In genomic region chr1:42333662-42334239, GRCh38 we compare ENCODE assay signal across 8 cellular contexts. TPM values are rescaled to one million over a fixed set of nuclear protein-coding genes. Genes with fewer than 3 reads are reported as not detected.
DNase-seq lines count a peak whose midpoint lies in the region; ATAC-seq and TF ChIP-seq lines count a peak whose summit lies in the region.

No MANE protein-coding gene starts in this region.

- H3K9ac ChIP-seq in HUES6 (ENCODE audit: low read length) (peak overlapping the region; percentile 83), mucosa of stomach (ENCODE audit: low read length) (peak overlapping the region; percentile 97)

- peak overlapping the region; percentile 79 for H3K4me3 Mint-ChIP-seq in MCF 10A (ENCODE audit: unreplicated experiment)

- H3K36me3 Mint-ChIP-seq in MCF 10A (ENCODE audit: insufficient read depth, unreplicated experiment), result no peaks in the 10 kb centered on the region

- H3K27me3 ChIP-seq in HUES6 (ENCODE audit: control insufficient read depth, insufficient read depth, low read length) (no peaks in the 10 kb centered on the region), mucosa of stomach (ENCODE audit: control insufficient read depth, insufficient read depth, low read length) (no peaks in the 10 kb centered on the region)

- H3K27me3 Mint-ChIP-seq in MCF 10A (ENCODE audit: insufficient read depth, unreplicated experiment), result no peaks in the 10 kb centered on the region

- no peaks in the 10 kb centered on the region for H3K36me3 ChIP-seq in HUES6 (ENCODE audit: control insufficient read depth, insufficient read depth, low read length)
- no peaks in the 10 kb centered on the region for H3K36me3 ChIP-seq in mucosa of stomach (ENCODE audit: control insufficient read depth, insufficient read depth, low read length)

- no peak overlapping the region for H3K27ac ChIP-seq in HUES6 (ENCODE audit: low read depth, low read length)

- TSS peak; percentile 32 for BruUV-seq in MCF 10A (replicated peaks; lab: Mats Ljungman, UMichigan)

- H3K9me3 ChIP-seq in HUES6 (ENCODE audit: control insufficient read depth, insufficient read depth, low read depth, low read length) (no peaks in the 10 kb centered on the region), mucosa of stomach (ENCODE audit: control insufficient read depth, low read length) (no peaks in the 10 kb centered on the region)

- H3K4me3 ChIP-seq in HUES6 (ENCODE audit: low read depth, low read length), result peak overlapping the region; percentile 95
- peak overlapping the region; percentile 85 for H3K4me3 ChIP-seq in mucosa of stomach (ENCODE audit: low read length)

- peak overlapping the region; percentile 92 for H3K27ac Mint-ChIP-seq in MCF 10A (ENCODE audit: low read depth, unreplicated experiment)

- TF ChIP-seq CTCF in MCF 10A (IDR thresholded peaks at IDR 0.05; ENCODE audit: unreplicated experiment), result no peak

- H3K4me1 ChIP-seq in HUES6 (ENCODE audit: control insufficient read depth, insufficient read depth, low read length) (peaks cover 19% of the 10 kb centered on the region), mucosa of stomach (ENCODE audit: control insufficient read depth, insufficient read depth, low read length) (peaks cover 22% of the 10 kb centered on the region)

- POLR2A ChIA-PET in MCF 10A (lab: Yijun Ruan, JAX), result interaction anchor here (0.6 to 2.8 kb wide), 18 partner anchors 9 to 433 kb away, joined by 3 to 23 read pairs (median 4); partner anchors contain the start of genes C1orf50, CCDC30, P3H1 and PPCS

- DNase-seq in MCF 10A (ENCODE audit: unreplicated experiment), result peak; percentile 11
- DNase-seq in NCI-H2107 treated with DMSO at 0.1 percent for 48 hours (lab: John Stamatoyannopoulos, UW; ENCODE audit: unreplicated experiment), result no peak

- intact Hi-C loops in MCF 10A (cut with micrococcal nuclease), result loop anchor here (1.0 to 2.0 kb wide), 2 partner anchors 129 to 156 kb away; partner anchors contain the start of gene CCDC30

- ATAC-seq in GM18505 (IDR thresholded peaks at IDR 0.05; ENCODE audit: unreplicated experiment), result peak; percentile 2
- ATAC-seq in GM21515 (IDR thresholded peaks at IDR 0.05; ENCODE audit: unreplicated experiment), result no peak
- no peak for ATAC-seq in GM21381 (IDR thresholded peaks at IDR 0.05; ENCODE audit: unreplicated experiment)
- ATAC-seq in GM19324 (IDR thresholded peaks at IDR 0.05; ENCODE audit: low FRiP score, unreplicated experiment), result no peak

- no peak for TF ChIP-seq POLR2A in GM18505 (IDR thresholded peaks at IDR 0.05; ENCODE audit: borderline replicate concordance, extremely low read depth, insufficient read depth, insufficient read length)

- no peaks in the 10 kb centered on the region for H3K9me3 Mint-ChIP-seq in MCF 10A (ENCODE audit: unreplicated experiment)

- H3K4me1 Mint-ChIP-seq in MCF 10A (ENCODE audit: insufficient read depth, unreplicated experiment), result peaks cover 35% of the 10 kb centered on the region

- CTCF ChIA-PET in MCF 10A (lab: Yijun Ruan, JAX), result interaction anchor here (0.6 to 3.6 kb wide), 5 partner anchors 8 to 178 kb away, joined by 3 to 39 read pairs (median 6); no protein-coding TSS in a partner anchor

RNA-seq across cellular contexts. Expression of gene FOXJ3, which starts 1.3 kb away (rescaled TPM):
- 42.2 and 43.7 TPM in 2 replicates for total RNA-seq in MCF 10A (2022)

RNA-seq across cellular contexts. Expression of gene RIMKLA, which starts 46.8 kb away (rescaled TPM):
- not detected in 2 replicates for total RNA-seq in MCF 10A (2022)
